Comparison of ENCODE assay signal across 13 cellular contexts in the genomic region with DNA sequence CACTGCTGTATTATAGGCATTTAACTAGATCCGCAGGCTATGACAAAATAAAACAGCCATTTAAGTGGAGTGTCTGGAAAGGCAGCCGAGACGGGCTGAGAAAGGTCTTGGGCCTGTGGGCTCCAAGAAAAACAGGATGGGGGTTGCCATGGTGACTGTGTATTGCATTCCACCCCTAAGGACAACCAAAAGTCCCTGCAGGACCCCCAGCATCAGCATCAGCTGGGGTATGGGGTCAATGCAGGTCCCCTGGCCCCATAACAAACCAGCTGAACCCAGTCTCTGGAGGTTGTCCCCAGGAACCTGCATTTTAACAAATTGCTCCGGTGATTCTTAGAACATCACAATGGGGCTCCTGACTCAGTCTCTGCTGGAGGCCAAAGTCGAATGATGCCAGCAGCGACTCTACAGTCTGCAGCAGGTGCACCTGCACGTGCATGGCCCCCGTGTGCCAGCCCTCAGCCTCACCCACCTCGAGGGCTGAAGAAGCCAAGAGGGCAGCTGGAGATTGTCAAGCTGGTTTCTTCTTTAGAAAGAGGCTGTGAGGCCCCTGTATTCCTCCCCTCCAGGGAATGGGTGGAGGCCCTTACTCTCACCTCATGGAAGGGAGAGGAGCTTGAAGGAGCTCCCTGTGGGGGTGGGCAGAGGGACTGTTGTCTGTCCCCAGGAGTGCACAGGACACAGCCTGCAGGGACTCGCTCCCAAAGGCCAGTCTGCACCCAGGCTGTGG.
DNase-seq lines count a peak whose midpoint lies in the region; ATAC-seq and TF ChIP-seq lines count a peak whose summit lies in the region.
"Had no signal": no experiment of that assay in that cellular context is flagged by ENCODE, and none has a peak within 500 bp of the region (broad histone marks: within the 10 kb centered on the region; RNA-seq: fewer than 3 reads in every experiment).

No MANE protein-coding gene starts in this region.

- H3K9ac ChIP-seq in BLaER1 treated with 17β-estradiol and CSF1 and Interleukin-3, amounts not matched to agents 10 nM and 100 nM = no peak overlapping the region

- no peak overlapping the region for H3K27ac ChIP-seq in BLaER1 treated with 17β-estradiol and CSF1 and Interleukin-3, amounts not matched to agents 10 nM and 100 nM
- H3K27ac ChIP-seq in RWPE2 (ENCODE audit: poor library complexity, severe bottlenecking) = no peak overlapping the region

- H3K27me3 Mint-ChIP-seq in endothelial cell (ENCODE audit: unreplicated experiment) = no peaks in the 10 kb centered on the region
- no peaks in the 10 kb centered on the region for H3K27me3 Mint-ChIP-seq in activated CD4-positive, alpha-beta T cell treated with anti-CD3 and anti-CD28 coated beads for 36 hours

- no peaks in the 10 kb centered on the region for H3K9me3 Mint-ChIP-seq in endothelial cell (ENCODE audit: unreplicated experiment)
- H3K9me3 Mint-ChIP-seq in activated CD4-positive, alpha-beta T cell treated with anti-CD3 and anti-CD28 coated beads for 36 hours (ENCODE audit: low read depth) = no peaks in the 10 kb centered on the region
- H3K9me3 Mint-ChIP-seq: CD8-positive, alpha-beta memory T cell had no signal

- DNase-seq in RWPE2 (ENCODE audit: low spot score) = peak; percentile 23
- no peak for DNase-seq in endothelial cell (ENCODE audit: low spot score)
- peak; percentile 55 for DNase-seq in mesenteric fat pad (ENCODE audit: low spot score)
- DNase-seq in activated CD4-positive, alpha-beta T cell treated with anti-CD3 and anti-CD28 coated beads for 36 hours = no peak
- DNase-seq in T-helper 2 cell = no peak
- DNase-seq: ACHN; CD8-positive, alpha-beta memory T cell; DMS53; GF-D8 had no signal

- intact Hi-C loops in activated CD4-positive, alpha-beta T cell treated with anti-CD3 and anti-CD28 coated beads for 36 hours (cut with DNase I, micrococcal nuclease) = no loop called here

- H3K36me3 ChIP-seq in BLaER1 treated with 17β-estradiol and CSF1 and Interleukin-3, amounts not matched to agents 10 nM and 100 nM = peaks cover 0 to 10% (median 0%) of the 10 kb centered on the region in 11 experiments; a peak in 3 of 22 replicates
- H3K36me3 ChIP-seq in RWPE2 (ENCODE audit: low read depth) = no peaks in the 10 kb centered on the region

- peak overlapping the region in 8 of 11 experiments; percentile 30 to 86 (median 52); a peak in 11 of 22 replicates for H3K4me2 ChIP-seq in BLaER1 treated with 17β-estradiol and CSF1 and Interleukin-3, amounts not matched to agents 10 nM and 100 nM

- no peak for ATAC-seq in RWPE2 (ENCODE audit: low read depth)
- no peak for ATAC-seq in activated CD4-positive, alpha-beta T cell treated with anti-CD3 and anti-CD28 coated beads for 36 hours
- no peak for ATAC-seq in HG03521 (IDR thresholded peaks at IDR 0.05; ENCODE audit: unreplicated experiment)
- ATAC-seq in HG03025 (IDR thresholded peaks at IDR 0.05; ENCODE audit: low FRiP score, unreplicated experiment) = no peak
- ATAC-seq: HCT116 had no signal

- TF ChIP-seq CTCF in RWPE2 (IDR thresholded peaks at IDR 0.05; ENCODE audit: poor library complexity, severe bottlenecking) (no peak), endothelial cell (IDR thresholded peaks at IDR 0.05; ENCODE audit: unreplicated experiment) (no peak)

- H3K27ac Mint-ChIP-seq in endothelial cell (ENCODE audit: unreplicated experiment) = peak overlapping the region; percentile 42
- H3K27ac Mint-ChIP-seq in activated CD4-positive, alpha-beta T cell treated with anti-CD3 and anti-CD28 coated beads for 36 hours = no peak overlapping the region

- H3K4me1 ChIP-seq in BLaER1 treated with 17β-estradiol and CSF1 and Interleukin-3, amounts not matched to agents 10 nM and 100 nM = peaks cover 7 to 61% (median 48%) of the 10 kb centered on the region in 10 experiments
- no peaks in the 10 kb centered on the region for H3K4me1 ChIP-seq in RWPE2 (ENCODE audit: insufficient read depth, poor library complexity, severe bottlenecking)

- POLR2A ChIA-PET in activated CD4-positive, alpha-beta T cell treated with anti-CD3 and anti-CD28 coated beads for 36 hours (lab: Charles Lee) = no interaction called here

- no peaks in the 10 kb centered on the region for H3K27me3 ChIP-seq in BLaER1 treated with 17β-estradiol and CSF1 and Interleukin-3, amounts not matched to agents 10 nM and 100 nM
- no peaks in the 10 kb centered on the region for H3K27me3 ChIP-seq in RWPE2 (ENCODE audit: insufficient read depth, poor library complexity, severe bottlenecking)

- CTCF ChIA-PET in activated CD4-positive, alpha-beta T cell treated with anti-CD3 and anti-CD28 coated beads for 36 hours (lab: Charles Lee) = no interaction called here

- no peaks in the 10 kb centered on the region for H3K4me1 Mint-ChIP-seq in endothelial cell (ENCODE audit: unreplicated experiment)
- H3K4me1 Mint-ChIP-seq in activated CD4-positive, alpha-beta T cell treated with anti-CD3 and anti-CD28 coated beads for 36 hours = no peaks in the 10 kb centered on the region

- no peaks in the 10 kb centered on the region for H4K20me1 ChIP-seq in BLaER1 treated with 17β-estradiol and CSF1 and Interleukin-3, amounts not matched to agents 10 nM and 100 nM

- no peaks in the 10 kb centered on the region for H3K36me3 Mint-ChIP-seq in endothelial cell (ENCODE audit: low read depth, unreplicated experiment)
- H3K36me3 Mint-ChIP-seq in activated CD4-positive, alpha-beta T cell treated with anti-CD3 and anti-CD28 coated beads for 36 hours (ENCODE audit: low read depth) = no peaks in the 10 kb centered on the region
- H3K36me3 Mint-ChIP-seq: CD8-positive, alpha-beta memory T cell had no signal

- no peak overlapping the region for H3K4me3 Mint-ChIP-seq in endothelial cell (ENCODE audit: unreplicated experiment)
- no peak overlapping the region for H3K4me3 Mint-ChIP-seq in activated CD4-positive, alpha-beta T cell treated with anti-CD3 and anti-CD28 coated beads for 36 hours
- H3K4me3 Mint-ChIP-seq: CD8-positive, alpha-beta memory T cell had no signal

- no peak overlapping the region for H3K4me3 ChIP-seq in BLaER1 treated with 17β-estradiol and CSF1 and Interleukin-3, amounts not matched to agents 10 nM and 100 nM
- H3K4me3 ChIP-seq in RWPE2 (ENCODE audit: severe bottlenecking) = no peak overlapping the region

- peaks cover 5 to 28% (median 19%) of the 10 kb centered on the region in 11 experiments for H3K9me3 ChIP-seq in BLaER1 treated with 17β-estradiol and CSF1 and Interleukin-3, amounts not matched to agents 10 nM and 100 nM (replicated peaks in 1 of 11)
- no peaks in the 10 kb centered on the region for H3K9me3 ChIP-seq in RWPE2 (ENCODE audit: severe bottlenecking)

Comparison
In these comparisons a context has a peak if more than half of its experiments do, and no peak if none do; other contexts are left out.
1. DNase-seq: peak in RWPE2 (single experiment) and mesenteric fat pad (single experiment); none in endothelial cell (single experiment), activated CD4-positive, alpha-beta T cell treated with anti-CD3 and anti-CD28 coated beads for 36 hours (single experiment) and T-helper 2 cell (0 of 5).